Comparison of ENCODE assay signal across 8 cellular contexts in the genomic region with DNA sequence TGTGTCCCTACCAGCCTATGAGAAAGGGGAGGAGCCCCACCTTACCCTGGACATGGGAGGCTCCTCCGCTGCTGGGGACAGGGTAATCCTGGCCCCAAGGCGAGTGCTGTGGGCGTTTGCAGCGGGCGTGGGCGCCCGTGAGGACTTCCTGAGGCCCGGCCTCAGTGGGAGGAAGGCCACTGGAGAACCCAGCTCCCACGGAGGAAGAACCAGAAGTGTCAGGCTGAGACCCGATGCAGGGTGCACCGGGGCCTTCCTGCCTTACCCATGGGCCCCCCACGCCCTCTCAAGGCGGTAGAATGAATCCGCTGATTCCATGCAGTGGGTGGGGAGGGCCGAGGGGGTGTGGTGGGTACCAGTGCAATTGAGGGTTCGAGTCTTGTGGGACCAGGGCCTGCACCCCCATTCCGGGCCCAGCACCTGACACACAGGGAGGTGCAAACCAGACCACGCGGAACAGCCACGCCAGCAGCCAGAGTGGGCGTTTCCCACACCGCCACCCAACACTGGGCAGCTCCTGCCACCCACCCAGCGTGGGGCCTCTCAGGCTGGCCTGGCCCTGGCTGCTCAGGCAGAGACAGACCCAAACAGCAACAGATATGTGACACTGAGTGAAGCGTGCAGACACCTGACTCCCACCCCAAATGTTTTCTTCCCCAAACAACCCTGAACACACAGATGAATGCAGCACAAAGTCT.
DNase-seq lines count a peak whose midpoint lies in the region; ATAC-seq and TF ChIP-seq lines count a peak whose summit lies in the region.
"Not testable (repeated sequence)": the region's sequence is repeated elsewhere in the genome, so short reads cannot be mapped to it uniquely, and the experiment has no call there.

No MANE protein-coding gene starts in this region.

- not testable (repeated sequence) for DNase-seq in RWPE2 (ENCODE audit: low spot score); activated T-cell treated with anti-CD3 and anti-CD28 coated beads, Interleukin-2, amount 50 U/mL, for 4 hours
- DNase-seq in left lung = peak; percentile 21 to 30
- peak; percentile 34 for DNase-seq in sciatic nerve (ENCODE audit: low spot score)
- peak; percentile 37 to 45 for DNase-seq in aorta

- H3K27me3 Mint-ChIP-seq in activated T-cell treated with anti-CD3 and anti-CD28 coated beads, Interleukin-2, amount 50 U/mL, for 4 hours (ENCODE audit: low read depth) = not testable (repeated sequence)

- intact Hi-C loops in left lung (cut with DNase I); sciatic nerve (cut with DNase I); aorta (cut with DNase I): not testable (repeated sequence)

- not testable (repeated sequence) for H3K36me3 Mint-ChIP-seq in activated T-cell treated with anti-CD3 and anti-CD28 coated beads, Interleukin-2, amount 50 U/mL, for 4 hours (ENCODE audit: insufficient read depth)

- ATAC-seq in HG02759 (IDR thresholded peaks at IDR 0.05; ENCODE audit: unreplicated experiment) (peak; percentile 14), RWPE2 (ENCODE audit: low read depth) (0 out of 3 replicates have a peak, but pooled peaks have one; percentile 5), esophagus mucosa (peak; percentile 14)
- peak; percentile 7 to 18 for ATAC-seq in activated T-cell treated with anti-CD3 and anti-CD28 coated beads, Interleukin-2, amount 50 U/mL, for 4 hours
- not testable (repeated sequence) for ATAC-seq in left lung; sciatic nerve; aorta (ENCODE audit: low FRiP score)

- H3K4me3 Mint-ChIP-seq in activated T-cell treated with anti-CD3 and anti-CD28 coated beads, Interleukin-2, amount 50 U/mL, for 4 hours = not testable (repeated sequence)

- not testable (repeated sequence) for H3K27ac ChIP-seq in BLaER1 treated with 17β-estradiol and CSF1 and Interleukin-3, amounts not matched to agents 10 nM and 100 nM; RWPE2 (ENCODE audit: poor library complexity, severe bottlenecking); left lung; aorta (ENCODE audit: low read depth in 1 of 2, low read length in 2 of 2)

- not testable (repeated sequence) for H3K4me3 ChIP-seq in BLaER1 treated with 17β-estradiol and CSF1 and Interleukin-3, amounts not matched to agents 10 nM and 100 nM; RWPE2 (ENCODE audit: severe bottlenecking); left lung; aorta (ENCODE audit: low read length in 2 of 2)

- TF ChIP-seq CTCF in RWPE2 (IDR thresholded peaks at IDR 0.05; ENCODE audit: poor library complexity, severe bottlenecking); left lung (IDR thresholded peaks at IDR 0.05): not testable (repeated sequence)

- H3K9me3 Mint-ChIP-seq in activated T-cell treated with anti-CD3 and anti-CD28 coated beads, Interleukin-2, amount 50 U/mL, for 4 hours = not testable (repeated sequence)

- not testable (repeated sequence) for H3K27me3 ChIP-seq in BLaER1 treated with 17β-estradiol and CSF1 and Interleukin-3, amounts not matched to agents 10 nM and 100 nM; RWPE2 (ENCODE audit: insufficient read depth, poor library complexity, severe bottlenecking); left lung; aorta (ENCODE audit: control insufficient read depth in 1 of 2, insufficient read depth in 2 of 2, low read length in 1 of 2)

- not testable (repeated sequence) for H3K4me1 Mint-ChIP-seq in activated T-cell treated with anti-CD3 and anti-CD28 coated beads, Interleukin-2, amount 50 U/mL, for 4 hours (ENCODE audit: low read depth)

- not testable (repeated sequence) for H3K9me3 ChIP-seq in BLaER1 treated with 17β-estradiol and CSF1 and Interleukin-3, amounts not matched to agents 10 nM and 100 nM (replicated peaks in 1 of 11); RWPE2 (ENCODE audit: severe bottlenecking); left lung; aorta (ENCODE audit: control insufficient read depth, low read length)

- peaks cover 16 to 28% (median 25%) of the 10 kb centered on the region in 10 experiments for H3K4me1 ChIP-seq in BLaER1 treated with 17β-estradiol and CSF1 and Interleukin-3, amounts not matched to agents 10 nM and 100 nM
- H3K4me1 ChIP-seq in RWPE2 (ENCODE audit: insufficient read depth, poor library complexity, severe bottlenecking); left lung; aorta (ENCODE audit: control insufficient read depth in 1 of 2, insufficient read depth in 2 of 2, low read length in 2 of 2): not testable (repeated sequence)

- H4K20me1 ChIP-seq in BLaER1 treated with 17β-estradiol and CSF1 and Interleukin-3, amounts not matched to agents 10 nM and 100 nM = not testable (repeated sequence)

- not testable (repeated sequence) for H3K36me3 ChIP-seq in BLaER1 treated with 17β-estradiol and CSF1 and Interleukin-3, amounts not matched to agents 10 nM and 100 nM; RWPE2 (ENCODE audit: low read depth); left lung; aorta (ENCODE audit: control insufficient read depth in 1 of 2, insufficient read depth in 2 of 2, low read length in 1 of 2)

- WGBS in aorta, 2 donors = 82% methylated on average over 12 to 20 of the region's 24 CpGs

- H3K9ac ChIP-seq in BLaER1 treated with 17β-estradiol and CSF1 and Interleukin-3, amounts not matched to agents 10 nM and 100 nM = not testable (repeated sequence)

- H3K4me2 ChIP-seq in BLaER1 treated with 17β-estradiol and CSF1 and Interleukin-3, amounts not matched to agents 10 nM and 100 nM = peak overlapping the region; percentile 37 to 60 (median 53); a peak in 20 of 22 replicates
